Comparison of ENCODE assay signal across 15 cellular contexts in the genomic region with DNA sequence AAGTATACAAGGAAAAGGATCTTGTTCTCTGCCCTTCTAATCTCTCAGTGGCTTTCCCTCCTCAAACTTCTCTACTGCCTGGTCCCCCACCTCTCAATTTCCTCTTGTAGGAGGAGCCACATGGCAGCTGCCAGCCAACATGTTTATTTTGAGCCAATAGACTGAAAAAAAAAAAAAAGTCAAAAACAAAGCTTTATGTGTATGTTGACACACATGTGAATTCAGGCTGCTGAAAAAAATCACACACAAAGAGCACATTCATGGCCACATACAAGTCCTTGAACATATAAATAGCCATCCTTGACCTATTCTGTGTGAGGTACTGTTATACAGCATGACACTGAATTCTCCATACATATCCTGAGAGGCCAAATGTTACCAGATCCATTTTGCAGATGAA. TPM values are rescaled to one million over a fixed set of nuclear protein-coding genes. Genes with fewer than 3 reads are reported as not detected.
DNase-seq lines count a peak whose midpoint lies in the region; ATAC-seq and TF ChIP-seq lines count a peak whose summit lies in the region.
"Had no signal": no experiment of that assay in that cellular context is flagged by ENCODE, and none has a peak within 500 bp of the region (broad histone marks: within the 10 kb centered on the region; RNA-seq: fewer than 3 reads in every experiment).

No MANE protein-coding gene starts in this region.

- peaks cover 49% of the 10 kb centered on the region for H3K4me1 ChIP-seq in PC-9 (replicated peaks; ENCODE audit: insufficient read depth)
- H3K4me1 ChIP-seq in osteoblast (ENCODE audit: insufficient read depth, low read length), result peaks cover 34% of the 10 kb centered on the region

- peaks cover 16% of the 10 kb centered on the region for H3K27me3 Mint-ChIP-seq in endothelial cell (ENCODE audit: unreplicated experiment)

- TF ChIP-seq CTCF in AG04449 (IDR thresholded peaks at IDR 0.05; ENCODE audit: insufficient read depth, low read length, missing control alignments) (no peak), PC-9 (conservative IDR thresholded peaks at IDR 0.05) (no peak), endothelial cell (IDR thresholded peaks at IDR 0.05; ENCODE audit: unreplicated experiment) (no peak), osteoblast (IDR thresholded peaks at IDR 0.05; ENCODE audit: extremely low read depth, low read depth, low read length) (no peak)

- H3K36me3 ChIP-seq in PC-9 (ENCODE audit: low read depth) (no peaks in the 10 kb centered on the region), osteoblast (ENCODE audit: insufficient read depth, low read length) (peaks cover 22% of the 10 kb centered on the region)
- H3K36me3 ChIP-seq: heart right ventricle had no signal

- peak overlapping the region; percentile 30 for H3K27ac Mint-ChIP-seq in endothelial cell (ENCODE audit: unreplicated experiment)
- H3K27ac Mint-ChIP-seq: activated naive CD8-positive, alpha-beta T cell treated with anti-CD3 and anti-CD28 coated beads, Interleukin-2, amount 10 ng/mL, durations not matched to agents 7 days and 5 days had no signal

- DNase-seq in AG04449 (ENCODE audit: low read depth, low spot score) (no peak), PC-9 (no peak), endothelial cell (ENCODE audit: low spot score) (no peak), osteoblast (ENCODE audit: insufficient read length, low spot score, missing footprints) (no peak), OCI-M2 (lab: John Stamatoyannopoulos, UW; ENCODE audit: unreplicated experiment) (no peak), SIG-M5 (lab: John Stamatoyannopoulos, UW) (no peak), NCI-H187 treated with DMSO at 0.1 percent for 48 hours (lab: John Stamatoyannopoulos, UW) (no peak)
- DNase-seq: activated CD4-positive, alpha-beta T cell treated with anti-CD3 and anti-CD28 coated beads for 48 hours; activated naive CD8-positive, alpha-beta T cell treated with anti-CD3 and anti-CD28 coated beads, Interleukin-2, amount 10 ng/mL, durations not matched to agents 7 days and 5 days; activated T-cell treated with anti-CD3 and anti-CD28 coated beads, Interleukin-2, amount 50 U/mL, for 1 hour; COR-L47; heart right ventricle; NCI-H774; testis had no signal

- peaks cover 7% of the 10 kb centered on the region for H3K36me3 Mint-ChIP-seq in endothelial cell (ENCODE audit: low read depth, unreplicated experiment)
- H3K36me3 Mint-ChIP-seq: activated naive CD8-positive, alpha-beta T cell treated with anti-CD3 and anti-CD28 coated beads, Interleukin-2, amount 10 ng/mL, durations not matched to agents 7 days and 5 days had no signal

- H3K9me3 ChIP-seq in PC-9 (ENCODE audit: insufficient read depth, low read depth), result no peaks in the 10 kb centered on the region
- no peaks in the 10 kb centered on the region for H3K9me3 ChIP-seq in osteoblast (ENCODE audit: low read depth, low read length)
- H3K9me3 ChIP-seq: heart right ventricle, testis had no signal

- no peaks in the 10 kb centered on the region for H4K20me1 ChIP-seq in PC-9 (ENCODE audit: insufficient read depth)
- H4K20me1 ChIP-seq in osteoblast (ENCODE audit: insufficient read depth, low read length), result peaks cover 77% of the 10 kb centered on the region

- no peaks in the 10 kb centered on the region for H3K27me3 ChIP-seq in PC-9 (ENCODE audit: insufficient read depth, low read depth)
- no peaks in the 10 kb centered on the region for H3K27me3 ChIP-seq in osteoblast (ENCODE audit: insufficient read depth, low read length)
- H3K27me3 ChIP-seq: testis had no signal

- no TSS peak for BruUV-seq in PC-9 (replicated peaks; lab: Mats Ljungman, UMichigan)

- CTCF ChIA-PET in AG04449 (lab: Yijun Ruan, JAX), result interaction anchor here (0.7 to 5.0 kb wide), 6 partner anchors 8 to 216 kb away, joined by 3 to 26 read pairs (median 6); no protein-coding TSS in a partner anchor
- CTCF ChIA-PET in PC-9 (lab: Charles Lee), result no interaction called here

- H3K4me2 ChIP-seq in PC-9 (peak overlapping the region; percentile 63; the same call in 1 of the 2 replicates), osteoblast (ENCODE audit: insufficient read depth, low read length) (peak overlapping the region; percentile 89)

- POLR2A ChIA-PET in AG04449 (lab: Yijun Ruan, JAX) (no interaction called here), PC-9 (lab: Charles Lee; ENCODE audit: unreplicated experiment) (interaction anchor here (0.7 kb wide), 1 partner anchor 132 kb away, joined by 8 read pairs; no protein-coding TSS in a partner anchor)

- no peaks in the 10 kb centered on the region for H3K9me2 ChIP-seq in PC-9 (ENCODE audit: insufficient read depth)

- peak overlapping the region; percentile 52; the same call in 1 of the 2 replicates for H3K27ac ChIP-seq in PC-9
- no peak overlapping the region for H3K27ac ChIP-seq in osteoblast (ENCODE audit: low read depth, low read length)

- no peak overlapping the region for H3K4me3 Mint-ChIP-seq in endothelial cell (ENCODE audit: unreplicated experiment)
- H3K4me3 Mint-ChIP-seq: activated naive CD8-positive, alpha-beta T cell treated with anti-CD3 and anti-CD28 coated beads, Interleukin-2, amount 10 ng/mL, durations not matched to agents 7 days and 5 days had no signal

- peaks cover 43% of the 10 kb centered on the region for H3K4me1 Mint-ChIP-seq in endothelial cell (ENCODE audit: unreplicated experiment)

- H3K79me2 ChIP-seq in PC-9 (ENCODE audit: low read depth) (peaks cover 76% of the 10 kb centered on the region), osteoblast (ENCODE audit: insufficient read depth, low read length) (peaks cover 90% of the 10 kb centered on the region)

- no peaks in the 10 kb centered on the region for H3K9me3 Mint-ChIP-seq in endothelial cell (ENCODE audit: unreplicated experiment)
- H3K9me3 Mint-ChIP-seq: activated naive CD8-positive, alpha-beta T cell treated with anti-CD3 and anti-CD28 coated beads, Interleukin-2, amount 10 ng/mL, durations not matched to agents 7 days and 5 days had no signal

- H3K4me3 ChIP-seq in AG04449 (ENCODE audit: low read depth, low read length) (peak overlapping the region; percentile 86), PC-9 (no peak overlapping the region), osteoblast (ENCODE audit: insufficient read depth, low read length) (peak overlapping the region; percentile 94)
- H3K4me3 ChIP-seq: testis had no signal

- no peak for ATAC-seq in HG03025 (IDR thresholded peaks at IDR 0.05; ENCODE audit: low FRiP score, unreplicated experiment)
- ATAC-seq: heart right ventricle had no signal

- no peak overlapping the region for H2AFZ ChIP-seq in PC-9
- no peak overlapping the region for H2AFZ ChIP-seq in osteoblast (ENCODE audit: low read length)

- intact Hi-C loops in PC-9 (cut with micrococcal nuclease; ENCODE audit: unreplicated experiment), result no loop called here

- H3F3A ChIP-seq in PC-9 (ENCODE audit: insufficient read depth, low read depth), result peaks cover 13% of the 10 kb centered on the region

RNA-seq across cellular contexts. Expression of a gene that starts 3.7 kb away (rescaled TPM):
- 59.2 and 78.9 TPM in 2 replicates for total RNA-seq in PC-9 (2021)
- 46.3 TPM for total RNA-seq in endothelial cell (ENCODE audit: unreplicated experiment)
- 122 and 131 TPM in 2 replicates for total RNA-seq in osteoblast

RNA-seq across cellular contexts. Expression of a gene that starts 55.2 kb away (rescaled TPM):
- total RNA-seq in PC-9 (2021) (102 and 156 TPM in 2 replicates), endothelial cell (ENCODE audit: unreplicated experiment) (20.8 TPM), osteoblast (8.3 and 8.5 TPM in 2 replicates)
